Comparison of ENCODE assay signal across 30 cellular contexts in genomic region chr1:63205776-63206175, GRCh38.
"Had no signal": no experiment of that assay in that cellular context is flagged by ENCODE, and none has a peak within 500 bp of the region (broad histone marks: within the 10 kb centered on the region; RNA-seq: fewer than 3 reads in every experiment).

No MANE protein-coding gene starts in this region.

- DNase-seq: activated effector memory CD4-positive, alpha-beta T cell treated with anti-CD3 and anti-CD28 coated beads, Interleukin-2, amount 50 U/mL, for 16 hours; activated effector memory CD4-positive, alpha-beta T cell treated with Interleukin-2 at 50 U/mL for 16 hours; activated gamma-delta T cell; activated gamma-delta T cell treated with Interleukin-2 at 50 U/mL for 16 hours; activated naive CD4-positive, alpha-beta T cell; activated naive CD4-positive, alpha-beta T cell treated with anti-CD3 and anti-CD28 coated beads for 36 hours; activated naive CD4-positive, alpha-beta T cell treated with anti-CD3 and anti-CD28 coated beads, Interleukin-2, amount 10 ng/mL, durations not matched to agents 7 days and 5 days; activated naive CD4-positive, alpha-beta T cell treated with anti-CD3 and anti-CD28 coated beads, Interleukin-2, amount 50 U/mL, for 16 hours; activated naive CD4-positive, alpha-beta T cell treated with Interleukin-2 at 50 U/mL for 16 hours; activated naive CD8-positive, alpha-beta T cell treated with anti-CD3 and anti-CD28 coated beads for 36 hours; activated naive CD8-positive, alpha-beta T cell treated with anti-CD3 and anti-CD28 coated beads, Interleukin-2, amount 10 ng/mL, durations not matched to agents 7 days and 5 days; activated naive CD8-positive, alpha-beta T cell treated with anti-CD3 and anti-CD28 coated beads, Interleukin-2, amount 50 U/mL, for 24 hours; activated T-cell treated with anti-CD3 and anti-CD28 coated beads, Interleukin-2, amount 50 U/mL, for 1 hour; activated T-cell treated with anti-CD3 and anti-CD28 coated beads, Interleukin-2, amount 50 U/mL, for 24 hours; activated T-cell treated with anti-CD3 and anti-CD28 coated beads, Interleukin-2, amount 50 U/mL, for 4 hours; activated T-cell treated with anti-CD3 and anti-CD28 coated beads, Interleukin-2, amount 50 U/mL, for 48 hours; activated T-cell treated with anti-CD3 and anti-CD28 coated beads, Interleukin-2, amount 50 U/mL, for 72 hours; adrenal gland; amniotic stem cell; amygdala; anterior cingulate cortex; aorta; body of pancreas; brain microvascular endothelial cell; caudate nucleus; central memory CD4-positive, alpha-beta T cell; cerebellar nuclear complex had no signal

- H3K36me3 ChIP-seq: adrenal gland, ascending aorta, brain microvascular endothelial cell, breast epithelium, cardiac muscle cell had no signal

- H3K27ac ChIP-seq: adrenal gland, ascending aorta, body of pancreas, brain microvascular endothelial cell, breast epithelium, cardiac muscle cell had no signal

- H3K9me3 ChIP-seq: adrenal gland, ascending aorta, body of pancreas, breast epithelium had no signal

- H3K4me3 ChIP-seq: adrenal gland, ascending aorta, body of pancreas, breast epithelium, cardiac muscle cell had no signal

- H3K4me1 ChIP-seq: adrenal gland, ascending aorta, body of pancreas, breast epithelium had no signal
